In genomic region chr6:138567052-138567451, GRCh38 we compare ENCODE assay signal across 7 cellular contexts.
"Had no signal": no experiment of that assay in that cellular context is flagged by ENCODE, and none has a peak within 500 bp of the region (broad histone marks: within the 10 kb centered on the region; RNA-seq: fewer than 3 reads in every experiment).

No MANE protein-coding gene starts in this region.

- ATAC-seq: K562 had no signal

- H3K27ac ChIP-seq: HL-60 had no signal

- DNase-seq: IMR-90, KBM-7, KG1 had no signal

- H3K4me3 ChIP-seq: K562 had no signal

- H3K36me3 Mint-ChIP-seq: IgD-negative memory B cell had no signal

- FAIRE-seq: HTR-8/SVneo, K562 had no signal

- H3K9me3 Mint-ChIP-seq: IgD-negative memory B cell had no signal

- H3K4me3 Mint-ChIP-seq: IgD-negative memory B cell had no signal

- H3K27ac Mint-ChIP-seq: IgD-negative memory B cell had no signal
